8 cellular contexts compared by ENCODE assay signal in the genomic region with DNA sequence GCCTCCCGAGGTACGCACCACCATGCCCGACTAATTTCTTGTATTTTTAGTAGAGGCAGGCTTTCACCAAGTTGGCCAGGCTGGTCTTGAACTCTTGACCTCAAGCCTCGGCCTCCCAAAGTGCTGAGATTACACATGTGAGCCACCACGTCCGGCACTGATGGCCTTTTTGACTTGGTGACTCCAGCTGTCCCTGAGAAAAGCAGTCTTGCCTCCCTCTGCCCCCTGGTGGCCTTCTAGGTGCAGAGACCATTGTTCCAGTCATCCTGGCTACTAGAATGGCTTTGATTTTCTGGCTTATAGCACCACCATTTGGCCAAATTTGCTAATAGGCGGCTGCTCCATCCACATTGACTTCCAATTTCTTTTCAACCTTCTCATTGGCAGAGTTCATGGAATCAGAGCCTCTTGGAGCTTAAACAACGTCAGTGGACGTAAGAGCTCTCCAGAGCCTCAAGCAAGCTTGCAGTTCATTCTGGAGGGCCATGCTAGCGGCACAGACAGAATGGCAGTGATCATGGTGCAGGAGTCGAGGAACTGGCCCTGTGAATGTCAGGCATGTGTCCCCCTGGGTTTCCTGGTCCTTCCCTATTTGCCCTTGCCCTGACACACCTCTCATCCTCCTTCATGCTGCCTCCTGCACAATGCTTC. TPM values are rescaled to one million over a fixed set of nuclear protein-coding genes. Genes with fewer than 3 reads are reported as not detected.
DNase-seq lines count a peak whose midpoint lies in the region; ATAC-seq and TF ChIP-seq lines count a peak whose summit lies in the region.

No MANE protein-coding gene starts in this region.

- H3K27ac ChIP-seq in KMS-11: no peak overlapping the region
- H3K27ac ChIP-seq in epithelial cell of prostate: no peak overlapping the region

- ATAC-seq in GM19452 (IDR thresholded peaks at IDR 0.05; ENCODE audit: unreplicated experiment): peak; percentile 58

- peak overlapping the region; percentile 31; the same call in 1 of the 2 replicates for H3K4me2 ChIP-seq in KMS-11

- no peaks in the 10 kb centered on the region for H3K79me2 ChIP-seq in KMS-11 (ENCODE audit: insufficient read depth, low read depth)

- TF ChIP-seq CTCF in KMS-11 (conservative IDR thresholded peaks at IDR 0.05; ENCODE audit: low read depth, low read length): peak; percentile 98

- H3K27me3 ChIP-seq in KMS-11 (ENCODE audit: insufficient read depth, low read depth): no peaks in the 10 kb centered on the region

- H3K9ac ChIP-seq in KMS-11: no peak overlapping the region

- peaks cover 8% of the 10 kb centered on the region for H3K4me1 ChIP-seq in KMS-11 (ENCODE audit: low read depth, poor library complexity, severe bottlenecking)

- no peaks in the 10 kb centered on the region for H3K36me3 ChIP-seq in KMS-11 (ENCODE audit: insufficient read depth)

- H4K20me1 ChIP-seq in KMS-11 (ENCODE audit: insufficient read depth): no peaks in the 10 kb centered on the region

- DNase-seq in Ammon's horn (ENCODE audit: low spot score) (peak; percentile 94), OCI-M1 (lab: John Stamatoyannopoulos, UW) (peak; percentile 94), epithelial cell of prostate (ENCODE audit: low read depth, low spot score) (peak; percentile 40), myocyte (ENCODE audit: low read depth) (peak; percentile 95)
- DNase-seq in activated CD8-positive, alpha-beta memory T cell treated with anti-CD3 and anti-CD28 coated beads, Interleukin-2, amount 50 U/mL, for 4 hours: peak; percentile 82
- DNase-seq in stimulated activated CD8-positive, alpha-beta memory T cell treated with anti-CD3 and anti-CD28 coated beads, Interleukin-7, amount 100 ng/mL, for 1 hour (ENCODE audit: low read depth in 2 of 2): peak; percentile 49 to 60

- H3K4me3 ChIP-seq in KMS-11 (IDR thresholded peaks at IDR 0.05; ENCODE audit: insufficient read depth, low read depth, low read length): no peak overlapping the region

- peak overlapping the region; percentile 54 for H2AFZ ChIP-seq in KMS-11 (ENCODE audit: low read depth)

RNA-seq across cellular contexts. Expression of gene EIF4B, which starts 25.4 kb away (rescaled TPM):
- total RNA-seq in myocyte: 494 and 561 TPM in 2 replicates
- polyA plus RNA-seq in myocyte (2012): 183 TPM

RNA-seq across cellular contexts. Expression of gene KRT18, which starts 32.0 kb away (rescaled TPM):
- total RNA-seq in myocyte: 0.16 TPM in 1 of 2 replicates, not detected in the other
- polyA plus RNA-seq in myocyte (2012): 0.10 TPM

Comparison
In these comparisons a context has a peak if more than half of its experiments do, and no peak if none do; other contexts are left out.
1. DNase-seq: peak in every context shown above with its lines; median percentile 95 in myocyte; 94 in Ammon's horn; 94 in OCI-M1; 82 in activated CD8-positive, alpha-beta memory T cell treated with anti-CD3 and anti-CD28 coated beads, Interleukin-2, amount 50 U/mL, for 4 hours; 54 in stimulated activated CD8-positive, alpha-beta memory T cell treated with anti-CD3 and anti-CD28 coated beads, Interleukin-7, amount 100 ng/mL, for 1 hour; 40 in epithelial cell of prostate.